Comparison of ENCODE assay signal across 1 cellular context in the genomic region with DNA sequence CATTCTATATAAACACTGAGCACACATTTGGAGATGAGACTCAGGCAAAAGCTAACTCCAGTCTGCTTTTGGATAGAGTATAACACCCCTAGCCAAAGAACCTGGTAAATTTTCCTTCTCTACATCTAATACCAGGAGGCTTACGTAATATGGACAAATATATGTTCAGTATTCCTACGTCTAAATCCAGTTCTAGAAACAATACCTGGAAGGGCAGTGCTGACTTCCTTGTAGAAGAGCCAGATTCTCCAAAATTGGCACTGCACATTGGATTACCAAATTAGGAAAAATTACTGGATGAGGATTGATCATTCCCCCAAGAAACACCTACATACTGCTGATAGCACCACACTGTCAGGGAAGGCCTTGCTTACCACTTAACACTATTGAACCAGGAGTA.
TF ChIP-seq lines count a peak whose summit lies in the region.

No MANE protein-coding gene starts in this region.

TF ChIP-seq in endothelial cell of umbilical vein, 7 proteins besides CTCF, POLR2A, EP300 and RAD21:
- TF ChIP-seq POLR2AphosphoS5 (IDR thresholded peaks at IDR 0.05; ENCODE audit: insufficient read depth, low read depth, low read length): no peak
- TF ChIP-seq EZH2 (IDR thresholded peaks at IDR 0.05; ENCODE audit: borderline replicate concordance, low read depth, low read length, severe bottlenecking): no peak
- TF ChIP-seq JUN (IDR thresholded peaks at IDR 0.05; ENCODE audit: borderline replicate concordance, insufficient read depth, insufficient read length, low read depth): peak; percentile 45
- TF ChIP-seq GATA2 (IDR thresholded peaks at IDR 0.05; ENCODE audit: insufficient read depth, insufficient read length, low read depth, low read length): no peak
- no peak for TF ChIP-seq FOS (IDR thresholded peaks at IDR 0.05; ENCODE audit: borderline replicate concordance, insufficient read depth, low read length)
- TF ChIP-seq, protein P1, sequence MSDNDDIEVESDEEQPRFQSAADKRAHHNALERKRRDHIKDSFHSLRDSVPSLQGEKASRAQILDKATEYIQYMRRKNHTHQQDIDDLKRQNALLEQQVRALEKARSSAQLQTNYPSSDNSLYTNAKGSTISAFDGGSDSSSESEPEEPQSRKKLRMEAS (IDR thresholded peaks at IDR 0.05; ENCODE audit: insufficient read depth, insufficient read length): no peak
- no peak for TF ChIP-seq MYC (IDR thresholded peaks at IDR 0.05; ENCODE audit: low read depth, low read length)
